10 cellular contexts compared by ENCODE assay signal in the genomic region with DNA sequence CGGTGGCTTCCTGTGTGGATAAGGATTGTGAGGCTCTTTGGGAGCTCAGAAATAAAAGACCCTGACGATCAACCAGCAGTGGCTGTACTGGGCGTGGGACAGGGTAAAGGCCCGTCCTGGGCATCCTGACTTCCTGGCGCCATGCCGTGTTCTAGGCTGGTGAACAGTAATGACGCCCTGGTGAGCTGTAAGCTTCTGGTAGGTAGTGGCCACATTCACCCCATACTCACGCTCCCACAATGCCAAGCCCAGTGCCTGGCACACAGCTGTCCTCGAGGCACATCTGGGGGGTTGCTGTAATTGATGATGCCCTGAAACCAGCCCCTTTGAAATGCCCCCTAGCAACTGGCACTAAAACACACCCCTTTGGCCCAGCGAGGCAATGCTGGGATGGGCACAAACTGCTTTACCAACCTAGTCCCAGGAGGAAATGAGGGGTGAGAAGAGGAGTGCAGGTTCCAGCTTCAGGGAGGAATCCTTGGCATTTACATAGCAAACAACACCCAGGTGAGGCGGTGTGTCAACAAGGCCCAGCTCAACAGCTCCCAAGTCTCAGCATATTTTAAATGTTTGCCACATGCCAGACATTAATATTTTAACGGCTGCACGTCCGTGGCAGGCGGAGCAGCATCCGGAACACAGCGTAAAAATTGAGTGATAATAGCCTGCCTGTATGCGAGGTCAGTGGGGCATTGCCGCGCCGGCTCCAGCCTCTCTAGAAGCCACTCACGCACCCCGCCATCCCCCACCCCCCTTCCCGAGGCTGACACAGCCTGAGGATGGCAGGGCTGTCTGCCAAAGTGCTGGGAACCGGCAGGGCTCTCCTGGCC.
DNase-seq lines count a peak whose midpoint lies in the region; ATAC-seq and TF ChIP-seq lines count a peak whose summit lies in the region.
"Had no signal": no experiment of that assay in that cellular context is flagged by ENCODE, and none has a peak within 500 bp of the region (broad histone marks: within the 10 kb centered on the region; RNA-seq: fewer than 3 reads in every experiment).

No MANE protein-coding gene starts in this region.

- no peak for TF ChIP-seq POLR2A in heart left ventricle (IDR thresholded peaks at IDR 0.05)

- peak; percentile 76 for DNase-seq in H7
- peak; percentile 91 for DNase-seq in NCI-H69 (lab: John Stamatoyannopoulos, UW)
- peak; percentile 18 to 70 (median 44) for DNase-seq in heart left ventricle
- peak; percentile 91 for DNase-seq in pons (ENCODE audit: low spot score)
- DNase-seq in cerebellar nuclear complex (lab: John Stamatoyannopoulos, UW): no peak
- no peak for DNase-seq in NK-92 (lab: John Stamatoyannopoulos, UW; ENCODE audit: unreplicated experiment)
- DNase-seq: stimulated activated CD4-positive, alpha-beta T cell treated with anti-CD3 and anti-CD28 coated beads, Interleukin-1b, Interleukin-23, amount 100 ng/mL, for 48 hours had no signal

- no peak overlapping the region for H3K4me3 ChIP-seq in H7 (ENCODE audit: insufficient read depth, low read depth, low read length)
- H3K4me3 ChIP-seq in heart left ventricle: no peak overlapping the region
- H3K4me3 ChIP-seq: adrenal gland had no signal

- ATAC-seq in heart left ventricle: peak; percentile 38 to 75 (median 63)
- no peak for ATAC-seq in GM21717 (IDR thresholded peaks at IDR 0.05; ENCODE audit: unreplicated experiment)
- no peak for ATAC-seq in HG03520 (IDR thresholded peaks at IDR 0.05; ENCODE audit: unreplicated experiment)

- 63 to 81% (median 73%) methylated on average over 20 to 25 of the region's 25 CpGs for WGBS in heart left ventricle, 4 donors

- no peak overlapping the region for H3K27ac ChIP-seq in heart left ventricle
- H3K27ac ChIP-seq: adrenal gland had no signal

- no peaks in the 10 kb centered on the region for H3K9me3 ChIP-seq in heart left ventricle
- H3K9me3 ChIP-seq: adrenal gland had no signal

- TF ChIP-seq CTCF in heart left ventricle (IDR thresholded peaks at IDR 0.05): no peak

- H3K27me3 ChIP-seq in H7 (ENCODE audit: control insufficient read depth, insufficient read depth, low read length) (peaks cover 2% of the 10 kb centered on the region; the same call in 1 of the 2 replicates), heart left ventricle (no peaks in the 10 kb centered on the region)
- H3K27me3 ChIP-seq: adrenal gland had no signal

- intact Hi-C loops in heart left ventricle (cut with DNase I): no loop called here

- H3K36me3 ChIP-seq in H7 (replicated peaks; ENCODE audit: control insufficient read depth, insufficient read depth, low read length) (no peaks in the 10 kb centered on the region), heart left ventricle (no peaks in the 10 kb centered on the region)
- H3K36me3 ChIP-seq: adrenal gland had no signal

- H3K4me1 ChIP-seq in heart left ventricle: peaks cover 0 to 4% (median 0%) of the 10 kb centered on the region in 12 donors
- H3K4me1 ChIP-seq: adrenal gland had no signal

Comparison
In these comparisons a context has a peak if more than half of its experiments do, and no peak if none do; other contexts are left out.
1. DNase-seq: peak in H7 (single experiment), NCI-H69 (single experiment), heart left ventricle (5 of 5) and pons (single experiment); none in cerebellar nuclear complex (0 of 2) and NK-92 (single experiment).
2. ATAC-seq: peak in heart left ventricle (4 of 4); none in GM21717 (single experiment) and HG03520 (single experiment).